Comparison of ENCODE assay signal across 17 cellular contexts in the genomic region with DNA sequence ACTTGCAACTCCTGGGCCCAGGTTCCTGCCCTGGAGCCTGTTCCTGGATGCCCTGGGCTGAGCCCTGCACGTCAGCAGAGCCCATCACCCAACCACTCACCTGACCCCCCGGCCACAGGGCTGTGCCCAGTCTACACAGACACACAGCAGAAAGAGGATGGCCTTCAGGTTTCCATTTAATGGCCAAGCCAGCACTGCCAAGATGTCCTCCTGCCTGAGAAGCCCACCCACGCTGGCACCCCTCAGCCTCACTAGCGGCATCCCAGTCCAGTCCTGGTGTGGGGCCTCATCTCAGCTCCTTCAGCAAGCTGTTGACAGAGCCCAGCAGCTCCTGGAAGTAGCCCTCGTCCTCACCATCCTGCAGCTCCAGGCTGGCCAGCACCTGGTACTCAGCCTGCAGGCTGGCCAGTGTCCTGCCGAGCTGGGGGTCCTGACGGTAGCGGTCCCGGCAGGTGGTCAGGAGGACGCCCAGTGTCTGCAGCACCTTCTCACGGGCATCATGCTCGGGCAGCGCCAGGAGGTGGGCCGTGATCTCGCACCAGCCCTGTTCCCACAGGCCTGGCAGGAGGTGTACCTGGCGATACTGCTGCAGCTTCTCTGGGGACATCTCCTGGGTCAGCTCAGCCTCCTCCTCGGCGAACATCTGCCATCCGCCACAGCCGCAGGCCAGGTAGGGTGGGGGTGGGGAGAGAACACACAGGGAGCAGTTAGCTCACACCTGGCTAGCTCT.
A peak's percentile ranks its signal among the peaks of the same experiment; 100 is the strongest.
DNase-seq lines count a peak whose midpoint lies in the region; ATAC-seq and TF ChIP-seq lines count a peak whose summit lies in the region.
"Had no signal": no experiment of that assay in that cellular context is flagged by ENCODE, and none has a peak within 500 bp of the region (broad histone marks: within the 10 kb centered on the region; RNA-seq: fewer than 3 reads in every experiment).

No MANE protein-coding gene starts in this region.

- DNase-seq in NCI-H748 (lab: John Stamatoyannopoulos, UW; ENCODE audit: unreplicated experiment) = peak; percentile 51
- DNase-seq in NCI-H748 treated with DMSO at 0.1 percent for 48 hours (lab: John Stamatoyannopoulos, UW) = no peak
- DNase-seq in body of pancreas = peak in 1 of 4 donors; percentile 11
- DNase-seq in mesenteric fat pad (ENCODE audit: low spot score) = peak; percentile 86
- peak; percentile 17 to 54 for DNase-seq in tibial artery
- DNase-seq in G401 (ENCODE audit: low spot score) = no peak
- no peak for DNase-seq in HUDEP-2 (lab: John Stamatoyannopoulos, UW; ENCODE audit: unreplicated experiment in 76 of 76)
- DNase-seq in epidermal melanocyte (ENCODE audit: insufficient read length, low spot score) = no peak
- DNase-seq: CD8-positive, alpha-beta memory T cell; GOT3; NCI-H187; NCI-H226; NCI-H526 treated with DMSO at 0.1 percent for 48 hours; OCI-M1; RPMI8226; SJCRH30 had no signal

- no peaks in the 10 kb centered on the region for H3K27me3 ChIP-seq in body of pancreas
- H3K27me3 ChIP-seq in tibial artery = no peaks in the 10 kb centered on the region
- H3K27me3 ChIP-seq: BLaER1 treated with 17β-estradiol and CSF1 and Interleukin-3, amounts not matched to agents 10 nM and 100 nM; SJCRH30 had no signal

- ATAC-seq in body of pancreas = no peak

- H3K4me3 ChIP-seq in body of pancreas (no peak overlapping the region), tibial artery (no peak overlapping the region)
- H3K4me3 ChIP-seq: BLaER1 treated with 17β-estradiol and CSF1 and Interleukin-3, amounts not matched to agents 10 nM and 100 nM; SJCRH30 had no signal

- 95 to 100% methylated on average over 2 to 20 of the region's 20 CpGs for WGBS in body of pancreas, 2 donors

- no peaks in the 10 kb centered on the region for H3K9me3 ChIP-seq in body of pancreas
- no peaks in the 10 kb centered on the region for H3K9me3 ChIP-seq in tibial artery
- H3K9me3 ChIP-seq: BLaER1 treated with 17β-estradiol and CSF1 and Interleukin-3, amounts not matched to agents 10 nM and 100 nM; SJCRH30 had no signal

- intact Hi-C loops in body of pancreas (cut with DNase I) (no loop called here), tibial artery (cut with DNase I; ENCODE audit: low total_unique reads) (no loop called here)

- no peaks in the 10 kb centered on the region for H3K36me3 ChIP-seq in body of pancreas (replicated peaks in 1 of 2; ENCODE audit: insufficient read depth in 1 of 2, low read depth in 2 of 2)
- peaks cover 12 to 49% (median 21%) of the 10 kb centered on the region in 3 donors for H3K36me3 ChIP-seq in tibial artery
- H3K36me3 ChIP-seq: SJCRH30 had no signal

- in situ Hi-C loops in G401 (cut with HindIII; ENCODE audit: low sequenced_read_pairs) = no loop called here

- no peak for TF ChIP-seq POLR2A in body of pancreas (IDR thresholded peaks at IDR 0.05)

- H3K27ac ChIP-seq in body of pancreas (peak overlapping the region; percentile 22 to 88 (median 44)), tibial artery (no peak overlapping the region)
- H3K27ac ChIP-seq: SJCRH30 had no signal

- TF ChIP-seq CTCF in body of pancreas (IDR thresholded peaks at IDR 0.05) (no peak), tibial artery (IDR thresholded peaks at IDR 0.05) (no peak)

- H3K4me1 ChIP-seq in body of pancreas = peaks cover 60% of the 10 kb centered on the region
- peaks cover 0 to 29% (median 25%) of the 10 kb centered on the region in 4 donors for H3K4me1 ChIP-seq in tibial artery

Comparison
In these comparisons a context has a peak if more than half of its experiments do, and no peak if none do; other contexts are left out.
1. DNase-seq: peak in NCI-H748 (single experiment), mesenteric fat pad (single experiment) and tibial artery (2 of 2); none in NCI-H748 treated with DMSO at 0.1 percent for 48 hours (single experiment), G401 (single experiment), HUDEP-2 (0 of 76) and epidermal melanocyte (single experiment).
2. H3K27ac ChIP-seq: peak in body of pancreas (4 of 4); none in tibial artery (0 of 2).